8 cellular contexts compared by ENCODE assay signal in the genomic region with DNA sequence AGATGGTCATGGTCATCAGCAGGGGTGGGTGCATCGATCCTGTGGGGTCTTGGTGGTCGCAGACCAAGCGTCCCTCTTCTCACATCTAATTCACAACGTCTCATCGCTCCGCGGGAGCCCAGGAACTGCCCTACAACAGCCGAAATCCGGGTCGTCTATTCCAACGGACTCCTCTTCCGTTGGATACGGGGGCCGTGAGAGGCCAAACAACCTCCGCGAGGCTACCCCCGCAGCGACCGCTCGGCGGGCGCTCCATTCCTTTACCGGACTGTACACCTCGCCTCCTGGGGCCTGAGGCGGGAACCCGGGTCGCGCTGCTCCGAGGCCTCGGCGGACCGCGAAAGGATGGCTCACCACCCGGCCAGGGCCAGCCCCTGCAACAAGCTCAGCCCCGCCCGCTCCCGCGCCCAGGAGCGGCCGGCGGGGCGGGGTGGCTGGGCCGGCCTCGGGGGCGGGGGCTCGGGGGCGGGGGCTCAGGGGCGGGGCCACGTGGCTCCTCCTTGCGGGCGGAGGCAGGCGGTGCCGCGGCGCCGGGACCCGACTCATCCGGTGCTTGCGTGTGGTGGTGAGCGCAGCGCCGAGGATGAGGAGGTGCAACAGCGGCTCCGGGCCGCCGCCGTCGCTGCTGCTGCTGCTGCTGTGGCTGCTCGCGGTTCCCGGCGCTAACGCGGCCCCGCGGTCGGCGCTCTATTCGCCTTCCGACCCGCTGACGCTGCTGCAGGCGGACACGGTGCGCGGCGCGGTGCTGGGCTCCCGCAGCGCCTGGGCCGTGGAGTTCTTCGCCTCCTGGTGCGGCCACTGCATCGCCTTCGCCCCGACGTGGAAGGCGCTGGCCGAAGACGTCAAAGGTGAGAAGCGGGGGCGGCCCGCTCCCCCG. TPM values are rescaled to one million over a fixed set of nuclear protein-coding genes. Genes with fewer than 3 reads are reported as not detected.
DNase-seq lines count a peak whose midpoint lies in the region; ATAC-seq and TF ChIP-seq lines count a peak whose summit lies in the region.

QSOX1 (plus strand) TSS at position 545 of the 877 bp plus-strand sequence; CDS start at position 584, 39 bp downstream.

- DNase-seq in AG04449 (ENCODE audit: low read depth, low spot score) (no peak), NCI-H2196 (lab: John Stamatoyannopoulos, UW; ENCODE audit: unreplicated experiment) (peak; percentile 84), activated B cell treated with CpG ODN at 0.5 μM for 24 hours (peak; percentile 79), cardiac fibroblast (ENCODE audit: low read depth in 2 of 2) (peak; percentile 85 to 91), immature natural killer cell (peak; percentile 88 to 92 (median 92)), spleen (peak; percentile 98)

- H3K36me3 ChIP-seq in spleen = no peaks in the 10 kb centered on the region

- peak within 1 kb of the TSS; percentile 78 to 96 (median 92) for H3K27ac ChIP-seq in spleen

- H3K4me3 ChIP-seq in AG04449 (ENCODE audit: low read depth, low read length) = peak within 1 kb of the TSS; percentile 89
- peak within 1 kb of the TSS; percentile 82 to 93 for H3K4me3 ChIP-seq in cardiac fibroblast (replicated peaks in 1 of 2; ENCODE audit: low read depth in 2 of 2, low read length in 2 of 2)
- H3K4me3 ChIP-seq in spleen = peak within 1 kb of the TSS; percentile 66 to 97 (median 84)

- H3K36me3 Mint-ChIP-seq in activated B cell treated with CpG ODN at 0.5 μM for 24 hours (ENCODE audit: low read depth) (peaks cover 5% of the 10 kb centered on the region), immature natural killer cell (no peaks in the 10 kb centered on the region)

- H3K4me1 ChIP-seq in spleen = peaks cover 8 to 58% (median 30%) of the 10 kb centered on the region in 6 donors

- H3K4me3 Mint-ChIP-seq in activated B cell treated with CpG ODN at 0.5 μM for 24 hours (peak within 1 kb of the TSS; percentile 96), immature natural killer cell (peak within 1 kb of the TSS; percentile 89 to 94 (median 90))

- 0 to 1% (median 0%) methylated on average over 43 to 104 of the region's 104 CpGs for WGBS in spleen, 5 donors

- no peaks in the 10 kb centered on the region for H3K27me3 Mint-ChIP-seq in activated B cell treated with CpG ODN at 0.5 μM for 24 hours
- H3K27me3 Mint-ChIP-seq in immature natural killer cell (ENCODE audit: low read depth in 3 of 3) = peaks cover 5 to 20% (median 8%) of the 10 kb centered on the region in 3 donors

- H3K9me3 Mint-ChIP-seq in activated B cell treated with CpG ODN at 0.5 μM for 24 hours (no peaks in the 10 kb centered on the region), immature natural killer cell (no peaks in the 10 kb centered on the region)

- CTCF ChIA-PET in AG04449 (lab: Yijun Ruan, JAX) = interaction anchor here (0.9 to 1.4 kb wide), 3 partner anchors 12 to 287 kb away, joined by 3 to 4 read pairs (median 3); no protein-coding TSS in a partner anchor
- CTCF ChIA-PET in activated B cell treated with CpG ODN at 0.5 μM for 24 hours (lab: Charles Lee) = interaction anchor here (1.0 to 1.5 kb wide), 2 partner anchors 14 to 340 kb away, joined by 3 to 4 read pairs; no protein-coding TSS in a partner anchor

- peaks cover 23% of the 10 kb centered on the region for H3K4me1 Mint-ChIP-seq in activated B cell treated with CpG ODN at 0.5 μM for 24 hours
- peaks cover 23 to 36% of the 10 kb centered on the region in 2 donors for H3K4me1 Mint-ChIP-seq in immature natural killer cell

- H3K27ac Mint-ChIP-seq in activated B cell treated with CpG ODN at 0.5 μM for 24 hours (peak within 1 kb of the TSS; percentile 83), immature natural killer cell (peak within 1 kb of the TSS; percentile 78 to 93 (median 90))

- TF ChIP-seq CTCF in AG04449 (IDR thresholded peaks at IDR 0.05; ENCODE audit: insufficient read depth, low read length, missing control alignments) (no peak), activated B cell treated with CpG ODN at 0.5 μM for 24 hours (IDR thresholded peaks at IDR 0.05) (no peak), cardiac fibroblast (IDR thresholded peaks at IDR 0.05; ENCODE audit: low read depth, low read length) (no peak), spleen (IDR thresholded peaks at IDR 0.05 in 8 of 11, conservative IDR thresholded peaks at IDR 0.05 in 3 of 11) (peak in 8 of 11 experiments; percentile 18 to 75 (median 64))

- H3K9me3 ChIP-seq in spleen = no peaks in the 10 kb centered on the region

- H3K27me3 ChIP-seq in spleen (replicated peaks in 1 of 7) = no peaks in the 10 kb centered on the region

- peak; percentile 63 for ATAC-seq in GM18870 (IDR thresholded peaks at IDR 0.05; ENCODE audit: unreplicated experiment)
- peak; percentile 89 for ATAC-seq in HG03108 (IDR thresholded peaks at IDR 0.05; ENCODE audit: unreplicated experiment)
- peak; percentile 97 for ATAC-seq in activated B cell treated with CpG ODN at 0.5 μM for 24 hours (ENCODE audit: low read depth)

- intact Hi-C loops in activated B cell treated with CpG ODN at 0.5 μM for 24 hours (cut with micrococcal nuclease) (loop anchor here (1.0 to 10.0 kb wide), 8 partner anchors 25 to 1870 kb away; partner anchors contain the start of genes ACBD6, CEP350, LHX4 and STX6), spleen (cut with DNase I; ENCODE audit: low total_unique reads) (no loop called here)

- peak in 2 of 3 donors; percentile 51 to 82 for TF ChIP-seq POLR2A in spleen (IDR thresholded peaks at IDR 0.05)

- POLR2A ChIA-PET in AG04449 (lab: Yijun Ruan, JAX) = interaction anchor here (0.6 to 1.6 kb wide), 6 partner anchors 10 to 347 kb away, joined by 3 to 6 read pairs (median 3); no protein-coding TSS in a partner anchor
- POLR2A ChIA-PET in activated B cell treated with CpG ODN at 0.5 μM for 24 hours (lab: Charles Lee) = interaction anchor here (0.5 to 1.2 kb wide), 7 partner anchors 9 to 347 kb away, joined by 3 to 8 read pairs (median 3); partner anchors contain the start of genes CEP350 and TOR1AIP1

RNA-seq across cellular contexts. Expression of gene QSOX1, which starts in this region (rescaled TPM):
- total RNA-seq in activated B cell treated with CpG ODN at 0.5 μM for 24 hours (11.9 and 12.9 TPM in 2 replicates), spleen (10 to 100 TPM; 40.8 to 78.9 (median 69.0) TPM)
- polyA plus RNA-seq in immature natural killer cell (10 to 100 TPM; 14.7 to 18.7 (median 15.8) TPM), spleen (10 to 100 TPM; 35.2 to 54.9 (median 52.9) TPM)

Comparison
In these comparisons a context has a peak if more than half of its experiments do, and no peak if none do; other contexts are left out.
1. CTCF ChIP-seq: peak in spleen (8 of 11); none in AG04449 (single experiment), activated B cell treated with CpG ODN at 0.5 μM for 24 hours (single experiment) and cardiac fibroblast (single experiment).
2. Peak in every context shown above with its lines, with median percentiles within 50 percentile points of each other: H3K4me3 ChIP-seq and ATAC-seq.